Comparison of ENCODE assay signal across 20 cellular contexts in genomic region chr5:106849266-106849665, GRCh38.
"Had no signal": no experiment of that assay in that cellular context is flagged by ENCODE, and none has a peak within 500 bp of the region (broad histone marks: within the 10 kb centered on the region; RNA-seq: fewer than 3 reads in every experiment).

No MANE protein-coding gene starts in this region.

- H3K9me3 Mint-ChIP-seq: activated CD4-positive, alpha-beta memory T cell treated with anti-CD3 and anti-CD28 coated beads for 36 hours; endodermal cell had no signal

- H3K27me3 Mint-ChIP-seq: activated CD4-positive, alpha-beta memory T cell treated with anti-CD3 and anti-CD28 coated beads for 36 hours; activated CD8-positive, alpha-beta memory T cell treated with anti-CD3 and anti-CD28 coated beads, Interleukin-2, amount 10 ng/mL, durations not matched to agents 7 days and 5 days; activated naive CD4-positive, alpha-beta T cell treated with anti-CD3 and anti-CD28 coated beads, Interleukin-2, amount 50 U/mL, for 24 hours; activated T-cell treated with anti-CD3 and anti-CD28 coated beads, Interleukin-2, amount 50 U/mL, for 24 hours; naive thymus-derived CD8-positive, alpha-beta T cell had no signal

- DNase-seq: activated CD4-positive, alpha-beta memory T cell treated with anti-CD3 and anti-CD28 coated beads for 36 hours; activated CD8-positive, alpha-beta memory T cell treated with anti-CD3 and anti-CD28 coated beads, Interleukin-2, amount 10 ng/mL, durations not matched to agents 7 days and 5 days; activated effector memory CD4-positive, alpha-beta T cell treated with Interleukin-2 at 50 U/mL for 16 hours; activated T-cell treated with anti-CD3 and anti-CD28 coated beads, Interleukin-2, amount 50 U/mL, for 24 hours; adrenal gland; endodermal cell; erythroblast; gastrocnemius medialis; heart right ventricle; left lung; mammary epithelial cell; naive thymus-derived CD8-positive, alpha-beta T cell; nucleus accumbens; stimulated activated CD4-positive, alpha-beta T cell treated with anti-CD3 and anti-CD28 coated beads, Interleukin-15, amount 100 ng/mL, for 24 hours; stimulated activated CD4-positive, alpha-beta T cell treated with anti-CD3 and anti-CD28 coated beads, Interleukin-4, amount 100 ng/mL, for 1 hour; stimulated activated naive CD4-positive, alpha-beta T cell; substantia nigra; trophoblast cell had no signal

- ATAC-seq: activated CD8-positive, alpha-beta memory T cell treated with anti-CD3 and anti-CD28 coated beads, Interleukin-2, amount 10 ng/mL, durations not matched to agents 7 days and 5 days; gastrocnemius medialis; heart right ventricle; left lung; naive thymus-derived CD8-positive, alpha-beta T cell had no signal

- H3K27ac ChIP-seq: adrenal gland, gastrocnemius medialis, heart right ventricle, left lung, right atrium auricular region had no signal

- H3K4me1 ChIP-seq: adrenal gland, gastrocnemius medialis, heart right ventricle, left lung, right atrium auricular region had no signal

- H3K27me3 ChIP-seq: adrenal gland, gastrocnemius medialis, heart right ventricle, left lung, right atrium auricular region had no signal

- H3K4me3 ChIP-seq: adrenal gland, gastrocnemius medialis, heart right ventricle, left lung, right atrium auricular region had no signal

- H3K36me3 ChIP-seq: adrenal gland, gastrocnemius medialis, heart right ventricle, left lung, right atrium auricular region had no signal

- H3K4me3 Mint-ChIP-seq: activated CD4-positive, alpha-beta memory T cell treated with anti-CD3 and anti-CD28 coated beads for 36 hours; activated CD8-positive, alpha-beta memory T cell treated with anti-CD3 and anti-CD28 coated beads, Interleukin-2, amount 10 ng/mL, durations not matched to agents 7 days and 5 days; activated naive CD4-positive, alpha-beta T cell treated with anti-CD3 and anti-CD28 coated beads, Interleukin-2, amount 50 U/mL, for 24 hours; activated T-cell treated with anti-CD3 and anti-CD28 coated beads, Interleukin-2, amount 50 U/mL, for 24 hours; endodermal cell; naive thymus-derived CD8-positive, alpha-beta T cell had no signal

- H3K4me1 Mint-ChIP-seq: activated CD8-positive, alpha-beta memory T cell treated with anti-CD3 and anti-CD28 coated beads, Interleukin-2, amount 10 ng/mL, durations not matched to agents 7 days and 5 days; activated naive CD4-positive, alpha-beta T cell treated with anti-CD3 and anti-CD28 coated beads, Interleukin-2, amount 50 U/mL, for 24 hours; naive thymus-derived CD8-positive, alpha-beta T cell had no signal

- H3K9me3 ChIP-seq: adrenal gland, gastrocnemius medialis, heart right ventricle, left lung, right atrium auricular region had no signal

- H3K36me3 Mint-ChIP-seq: activated CD4-positive, alpha-beta memory T cell treated with anti-CD3 and anti-CD28 coated beads for 36 hours; activated CD8-positive, alpha-beta memory T cell treated with anti-CD3 and anti-CD28 coated beads, Interleukin-2, amount 10 ng/mL, durations not matched to agents 7 days and 5 days; activated naive CD4-positive, alpha-beta T cell treated with anti-CD3 and anti-CD28 coated beads, Interleukin-2, amount 50 U/mL, for 24 hours; naive thymus-derived CD8-positive, alpha-beta T cell had no signal

- H3K27ac Mint-ChIP-seq: activated CD4-positive, alpha-beta memory T cell treated with anti-CD3 and anti-CD28 coated beads for 36 hours; activated CD8-positive, alpha-beta memory T cell treated with anti-CD3 and anti-CD28 coated beads, Interleukin-2, amount 10 ng/mL, durations not matched to agents 7 days and 5 days; activated naive CD4-positive, alpha-beta T cell treated with anti-CD3 and anti-CD28 coated beads, Interleukin-2, amount 50 U/mL, for 24 hours; activated T-cell treated with anti-CD3 and anti-CD28 coated beads, Interleukin-2, amount 50 U/mL, for 24 hours; endodermal cell; naive thymus-derived CD8-positive, alpha-beta T cell had no signal
